Comparison of ENCODE assay signal across 1 cellular context in genomic region chr1:160375788-160376524, GRCh38.
TF ChIP-seq lines count a peak whose summit lies in the region.

No MANE protein-coding gene starts in this region.

TF ChIP-seq in GM12878, 131 proteins besides CTCF, POLR2A, EP300 and RAD21:
- no peak for TF ChIP-seq E2F4 (IDR thresholded peaks at IDR 0.05; ENCODE audit: low read depth, low read length)
- TF ChIP-seq EED (IDR thresholded peaks at IDR 0.05; ENCODE audit: low read depth): peak; percentile 34; the same call in 1 of the 2 replicates
- TF ChIP-seq SPI1 (IDR thresholded peaks at IDR 0.05; ENCODE audit: borderline replicate concordance, insufficient read depth, low read depth, low read length): no peak; the same call in 1 of the 2 replicates
